ENCODE assay signal across 14 cellular contexts in the genomic region with DNA sequence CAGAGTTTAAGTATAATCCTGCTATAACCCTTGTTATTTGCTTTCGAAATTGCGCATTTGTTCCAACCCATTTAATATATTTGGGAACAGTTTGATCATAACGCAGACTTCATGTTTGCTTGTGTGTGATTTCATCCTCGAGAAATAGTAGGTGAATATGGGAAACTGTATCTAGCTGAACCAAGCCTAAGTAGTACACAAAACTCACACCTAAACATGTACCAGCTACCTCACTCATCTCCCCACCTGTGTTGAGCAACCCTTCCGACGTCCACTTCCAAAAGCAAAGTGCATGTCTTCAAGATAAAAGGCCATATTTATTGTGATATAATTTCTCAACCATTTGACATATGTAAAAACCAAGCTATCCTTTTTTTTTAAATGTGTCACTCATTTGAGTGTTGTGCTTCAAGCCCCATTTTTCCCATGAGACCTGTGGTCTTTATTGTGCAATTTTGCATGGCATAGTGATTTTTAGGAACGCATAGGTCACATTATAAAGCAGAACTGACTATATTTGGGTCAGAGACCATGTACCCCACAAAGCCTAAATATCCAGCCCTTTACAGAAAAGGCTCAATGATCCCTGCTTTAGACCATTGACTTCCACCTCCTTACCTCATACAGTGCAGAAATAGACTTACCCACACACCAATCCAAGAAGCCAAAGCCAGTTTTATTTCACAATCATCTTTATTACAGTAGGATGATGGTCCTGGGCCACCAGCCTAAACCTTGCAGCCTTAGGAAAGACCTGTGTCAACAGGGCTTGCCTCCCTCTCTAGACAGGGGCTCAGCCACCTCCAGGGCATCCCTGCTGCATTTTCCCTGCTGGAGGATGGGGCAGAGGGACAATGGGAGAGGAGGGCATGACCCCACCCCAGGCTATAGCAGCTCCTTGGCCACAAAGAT. TPM values are rescaled to one million over a fixed set of nuclear protein-coding genes. Genes with fewer than 3 reads are reported as not detected.
DNase-seq lines count a peak whose midpoint lies in the region; ATAC-seq, FAIRE-seq and TF ChIP-seq lines count a peak whose summit lies in the region.
"Had no signal": no experiment of that assay in that cellular context is flagged by ENCODE, and none has a peak within 500 bp of the region (broad histone marks: within the 10 kb centered on the region; RNA-seq: fewer than 3 reads in every experiment).

No MANE protein-coding gene starts in this region.

- no peak overlapping the region for H3K4me3 Mint-ChIP-seq in type B pancreatic cell

- no peak for ATAC-seq in HepG2
- ATAC-seq in right lobe of liver: no peak
- ATAC-seq in RWPE2 (ENCODE audit: low read depth): no peak
- no peak for ATAC-seq in SK-N-SH treated with all-trans-retinoic acid at 6 μM for 48 hours

- no peaks in the 10 kb centered on the region for H3K27me3 Mint-ChIP-seq in type B pancreatic cell

- DNase-seq in HepG2 (ENCODE audit: low spot score) (no peak), right lobe of liver (no peak), RWPE2 (ENCODE audit: low spot score) (no peak), erythroblast (lab: John Stamatoyannopoulos, UW) (no peak), type B pancreatic cell (ENCODE audit: extremely low spot score, unreplicated experiment) (no peak), sigmoid colon (no peak), hepatocyte (ENCODE audit: low spot score) (no peak)
- DNase-seq: activated CD4-positive, CD25-positive, alpha-beta regulatory T cell; amygdala; NCI-H1436 treated with DMSO at 0.1 percent for 48 hours; stimulated activated CD4-positive, alpha-beta T cell treated with anti-CD3 and anti-CD28 coated beads, Interleukin-12 subunit alpha, Interleukin-12 subunit beta, amount 100 ng/mL, for 4 hours; stimulated activated CD8-positive, alpha-beta memory T cell treated with anti-CD3 and anti-CD28 coated beads, Interleukin-4, amount 100 ng/mL, for 48 hours had no signal

- H3K9me3 Mint-ChIP-seq in type B pancreatic cell: no peaks in the 10 kb centered on the region

- no peaks in the 10 kb centered on the region for H3K79me2 ChIP-seq in HepG2 (ENCODE audit: insufficient read depth, low read length)
- peaks cover 18% of the 10 kb centered on the region for H3K79me2 ChIP-seq in hepatocyte

- peaks cover 22% of the 10 kb centered on the region for H3K36me3 Mint-ChIP-seq in type B pancreatic cell

- H4K20me1 ChIP-seq in HepG2 (ENCODE audit: insufficient read depth, low read length): peaks cover 7% of the 10 kb centered on the region; the same call in 1 of the 2 replicates
- peaks cover 5% of the 10 kb centered on the region for H4K20me1 ChIP-seq in hepatocyte (ENCODE audit: insufficient read depth, poor library complexity, severe bottlenecking)

- in situ Hi-C loops in HepG2 (cut with HindIII; ENCODE audit: extremely low pct_ligation_motif_present, low pct_unique_long_range_greater_than_20kb): loop anchor here (5.0 kb wide), 1 partner anchor 108 kb away; no protein-coding TSS in a partner anchor

- peak overlapping the region; percentile 64 for H3K27ac Mint-ChIP-seq in type B pancreatic cell

- TSS peak; percentile 21 for BruUV-seq in HepG2 (replicated peaks; lab: Mats Ljungman, UMichigan)

- TF ChIP-seq EP300 in HepG2 (IDR thresholded peaks at IDR 0.05; ENCODE audit: low read depth in 2 of 2, low read length in 2 of 2) (no peak), HepG2 (CRISPR knock-in tag; IDR thresholded peaks at IDR 0.05; ENCODE audit: borderline replicate concordance) (no peak), sigmoid colon (IDR thresholded peaks at IDR 0.05) (no peak)

- peaks cover 18% of the 10 kb centered on the region for H3K4me1 Mint-ChIP-seq in type B pancreatic cell (ENCODE audit: unreplicated experiment)

- TF ChIP-seq CTCF in HepG2 (CRISPR knock-in tag; IDR thresholded peaks at IDR 0.05) (no peak), right lobe of liver (IDR thresholded peaks at IDR 0.05) (no peak), RWPE2 (IDR thresholded peaks at IDR 0.05; ENCODE audit: poor library complexity, severe bottlenecking) (no peak), type B pancreatic cell (conservative IDR thresholded peaks at IDR 0.05) (no peak), sigmoid colon (IDR thresholded peaks at IDR 0.05) (no peak), hepatocyte (IDR thresholded peaks at IDR 0.05; ENCODE audit: poor library complexity) (no peak)

- POLR2A ChIA-PET in HepG2 (lab: Yijun Ruan, JAX): interaction anchor here (1.1 to 7.4 kb wide), 2 partner anchors 13 to 109 kb away, joined by 3 to 45 read pairs; partner anchors contain the start of genes BYSL and MED20

- 96% methylated on average over 7 of the region's 7 CpGs for WGBS in HepG2 (ENCODE audit: low lambda C conversion rate)
- 61% methylated on average over 7 of the region's 7 CpGs for WGBS in right lobe of liver (ENCODE audit: insufficient coverage, low coverage, low lambda C conversion rate, missing lambda C conversion rate)
- 80% methylated on average over 7 of the region's 7 CpGs for WGBS in sigmoid colon, 2 donors
- 93% methylated on average over 7 of the region's 7 CpGs for WGBS in hepatocyte (ENCODE audit: low lambda C conversion rate, missing lambda C conversion rate)

- no peak overlapping the region for H3K27ac ChIP-seq in HepG2 (ENCODE audit: extremely low read length, insufficient read depth, low read length)
- no peak overlapping the region for H3K27ac ChIP-seq in right lobe of liver
- H3K27ac ChIP-seq in RWPE2 (ENCODE audit: poor library complexity, severe bottlenecking): peak overlapping the region; percentile 7
- H3K27ac ChIP-seq in sigmoid colon: no peak overlapping the region
- no peak overlapping the region for H3K27ac ChIP-seq in hepatocyte

- H3K4me1 ChIP-seq in HepG2 (ENCODE audit: insufficient read depth, low read length) (peaks cover 17% of the 10 kb centered on the region), right lobe of liver (peaks cover 0 to 4% (median 0%) of the 10 kb centered on the region in 4 donors), RWPE2 (ENCODE audit: insufficient read depth, poor library complexity, severe bottlenecking) (peaks cover 3% of the 10 kb centered on the region), sigmoid colon (peaks cover 0 to 38% (median 31%) of the 10 kb centered on the region in 4 donors), hepatocyte (ENCODE audit: insufficient read depth) (peaks cover 16% of the 10 kb centered on the region)

- TF ChIP-seq POLR2A in HepG2 (IDR thresholded peaks at IDR 0.05; ENCODE audit: insufficient read depth in 1 of 2, low read depth in 2 of 2, low read length in 2 of 2) (no peak; a peak in 1 of 4 replicates), right lobe of liver (IDR thresholded peaks at IDR 0.05) (no peak), erythroblast (IDR thresholded peaks at IDR 0.05; ENCODE audit: low read length) (peak; percentile 49), sigmoid colon (IDR thresholded peaks at IDR 0.05) (no peak)

- H2AFZ ChIP-seq in HepG2 (ENCODE audit: low read length) (no peak overlapping the region), hepatocyte (no peak overlapping the region)

- H3K9me3 ChIP-seq in HepG2 (ENCODE audit: low read length) (no peaks in the 10 kb centered on the region), right lobe of liver (no peaks in the 10 kb centered on the region), RWPE2 (ENCODE audit: severe bottlenecking) (no peaks in the 10 kb centered on the region), sigmoid colon (no peaks in the 10 kb centered on the region), hepatocyte (ENCODE audit: low read depth) (no peaks in the 10 kb centered on the region)

- H3K4me3 ChIP-seq in HepG2 (replicated peaks in 1 of 3; ENCODE audit: insufficient read depth in 1 of 3, low read depth in 2 of 3, low read length in 3 of 3) (no peak overlapping the region), right lobe of liver (no peak overlapping the region), RWPE2 (ENCODE audit: severe bottlenecking) (no peak overlapping the region), sigmoid colon (no peak overlapping the region), hepatocyte (no peak overlapping the region)

- TF ChIP-seq RAD21 in HepG2 (CRISPR knock-in tag; IDR thresholded peaks at IDR 0.05): no peak

- intact Hi-C loops in HepG2 (cut with micrococcal nuclease; ENCODE audit: unreplicated experiment): loop anchor here (5.0 kb wide), 1 partner anchor 152 kb away; the partner anchor contains the start of gene PRICKLE4
- intact Hi-C loops in right lobe of liver (cut with DNase I): loop anchor here in 1 of 2 donors (10.0 kb wide), 1 partner anchor 110 kb away; no protein-coding TSS in a partner anchor
- intact Hi-C loops in sigmoid colon (cut with DNase I): no loop called here

- H3K36me3 ChIP-seq in HepG2 (replicated peaks in 1 of 2; ENCODE audit: control insufficient read depth in 1 of 2, insufficient read depth in 2 of 2, low read length in 2 of 2) (peaks cover 38 to 52% of the 10 kb centered on the region in 2 experiments), right lobe of liver (peaks cover 0 to 64% (median 28%) of the 10 kb centered on the region in 4 donors), RWPE2 (ENCODE audit: low read depth) (peaks cover 78% of the 10 kb centered on the region), sigmoid colon (peaks cover 34 to 66% (median 48%) of the 10 kb centered on the region in 4 donors), hepatocyte (replicated peaks; ENCODE audit: insufficient read depth, low read depth) (no peaks in the 10 kb centered on the region)

- H3K4me2 ChIP-seq in HepG2 (ENCODE audit: low read depth, low read length) (no peak overlapping the region), hepatocyte (no peak overlapping the region)

- H3K27me3 ChIP-seq in HepG2 (ENCODE audit: control insufficient read depth in 1 of 2, insufficient read depth in 2 of 2, low read length in 2 of 2) (no peaks in the 10 kb centered on the region), right lobe of liver (no peaks in the 10 kb centered on the region), RWPE2 (ENCODE audit: insufficient read depth, poor library complexity, severe bottlenecking) (no peaks in the 10 kb centered on the region), sigmoid colon (no peaks in the 10 kb centered on the region), hepatocyte (no peaks in the 10 kb centered on the region)

- no peaks in the 10 kb centered on the region for H3K9me2 ChIP-seq in hepatocyte (replicated peaks; ENCODE audit: insufficient read depth)

- CTCF ChIA-PET in HepG2 (lab: Yijun Ruan, JAX; ENCODE audit: low intra/inter-chr PET ratio, low total read pairs): no interaction called here

- H3K9ac ChIP-seq in HepG2 (ENCODE audit: insufficient read depth, low read depth, low read length): no peak overlapping the region

- no peak for FAIRE-seq in HepG2 (lab: Jason Lieb, UNC)
- FAIRE-seq: endometrium had no signal

RNA-seq across cellular contexts. Expression of gene CCND3, which starts 7.1 kb away (rescaled TPM):
- total RNA-seq in HepG2 (2016; rRNA removed; fragmentation: Illumina TruSeq; extraction: Trizol): 6.9 and 7.2 TPM in 2 replicates
- total RNA-seq in HepG2 (2016; cell fraction: cytosol; rRNA removed; fragmentation: Illumina TruSeq; extraction: Trizol; ENCODE audit: low read depth): 5.4 and 6.8 TPM in 2 replicates
- 5.6 and 7.6 TPM in 2 replicates for total RNA-seq in HepG2 (2016; cell fraction: insoluble cytoplasmic fraction; rRNA removed; fragmentation: Illumina TruSeq; extraction: Trizol)
- 10.7 and 11.7 TPM in 2 replicates for total RNA-seq in HepG2 (2016; cell fraction: membrane; rRNA removed; fragmentation: Illumina TruSeq; extraction: Trizol)
- 5.0 and 7.6 TPM in 2 replicates for total RNA-seq in HepG2 (2016; cell fraction: nucleus; rRNA removed; fragmentation: Illumina TruSeq; extraction: Trizol)
- polyA plus RNA-seq in HepG2 (2011; rRNA removed): 4.3 and 4.4 TPM in 2 replicates
- polyA plus RNA-seq in HepG2 (2011; cell fraction: cytosol; rRNA removed): 5.0 and 6.3 TPM in 2 replicates
- polyA plus RNA-seq in HepG2 (2011; cell fraction: nucleus; rRNA removed): 6.2 and 6.3 TPM in 2 replicates
- polyA plus RNA-seq in HepG2 (2012): 2.0 and 3.5 TPM in 2 replicates
- 7.8 and 8.6 TPM in 2 replicates for polyA plus RNA-seq in HepG2 (2016; cell fraction: cytosol; fragmentation: Illumina TruSeq; extraction: Trizol; ENCODE audit: low read depth)
- polyA plus RNA-seq in HepG2 (2016; cell fraction: insoluble cytoplasmic fraction; fragmentation: Illumina TruSeq; extraction: Trizol; ENCODE audit: low read depth): 7.6 and 10.9 TPM in 2 replicates
- 12.5 and 13.8 TPM in 2 replicates for polyA plus RNA-seq in HepG2 (2016; cell fraction: membrane; fragmentation: Illumina TruSeq; extraction: Trizol; ENCODE audit: low read depth)
- polyA plus RNA-seq in HepG2 (2016; cell fraction: nucleus; fragmentation: Illumina TruSeq; extraction: Trizol; ENCODE audit: insufficient read depth, low read depth): 8.1 and 9.8 TPM in 2 replicates
- polyA minus RNA-seq in HepG2 (2011; rRNA and poly(A)+ RNA removed; ENCODE audit: low replicate concordance): 8.0 and 57.0 TPM in 2 replicates
- 4.1 and 4.9 TPM in 2 replicates for polyA minus RNA-seq in HepG2 (2011; cell fraction: cytosol; rRNA and poly(A)+ RNA removed)
- 5.1 and 6.7 TPM in 2 replicates for polyA minus RNA-seq in HepG2 (2011; cell fraction: nucleus; rRNA and poly(A)+ RNA removed)
- total RNA-seq in right lobe of liver: 10 to 100 TPM; 11.3 to 51.9 (median 14.2) TPM
- 60.4 and 172 TPM in 2 replicates for total RNA-seq in type B pancreatic cell (ENCODE audit: low replicate concordance)
- 100 to 1,000 TPM in 3 of 4 donors, 10 to 100 TPM in 1; 75.1 to 125 (median 110) TPM for total RNA-seq in sigmoid colon
- 100 to 1,000 TPM in 1 of 3 donors, 10 to 100 TPM in 2; 43.2 to 144 (median 46.7) TPM for polyA plus RNA-seq in sigmoid colon
- 79.3 and 96.8 TPM in 2 replicates for total RNA-seq in hepatocyte
- 134 and 141 TPM in 2 replicates for polyA plus RNA-seq in hepatocyte

RNA-seq across cellular contexts. Expression of gene BYSL, which starts 13.2 kb away (rescaled TPM):
- total RNA-seq in HepG2 (2016; rRNA removed; fragmentation: Illumina TruSeq; extraction: Trizol): 27.9 and 37.3 TPM in 2 replicates
- 9.2 and 10.9 TPM in 2 replicates for total RNA-seq in HepG2 (2016; cell fraction: cytosol; rRNA removed; fragmentation: Illumina TruSeq; extraction: Trizol; ENCODE audit: low read depth)
- 31.5 and 38.1 TPM in 2 replicates for total RNA-seq in HepG2 (2016; cell fraction: insoluble cytoplasmic fraction; rRNA removed; fragmentation: Illumina TruSeq; extraction: Trizol)
- total RNA-seq in HepG2 (2016; cell fraction: membrane; rRNA removed; fragmentation: Illumina TruSeq; extraction: Trizol): 20.7 and 21.2 TPM in 2 replicates
- total RNA-seq in HepG2 (2016; cell fraction: nucleus; rRNA removed; fragmentation: Illumina TruSeq; extraction: Trizol): 28.5 and 31.3 TPM in 2 replicates
- polyA plus RNA-seq in HepG2 (2011; rRNA removed): 28.6 and 37.8 TPM in 2 replicates
- polyA plus RNA-seq in HepG2 (2011; cell fraction: cytosol; rRNA removed): 24.4 and 28.7 TPM in 2 replicates
- polyA plus RNA-seq in HepG2 (2011; cell fraction: nucleus; rRNA removed): 39.5 and 39.6 TPM in 2 replicates
- 24.1 and 34.6 TPM in 2 replicates for polyA plus RNA-seq in HepG2 (2012)
- 9.5 and 10.5 TPM in 2 replicates for polyA plus RNA-seq in HepG2 (2016; cell fraction: cytosol; fragmentation: Illumina TruSeq; extraction: Trizol; ENCODE audit: low read depth)
- polyA plus RNA-seq in HepG2 (2016; cell fraction: insoluble cytoplasmic fraction; fragmentation: Illumina TruSeq; extraction: Trizol; ENCODE audit: low read depth): 43.8 and 51.7 TPM in 2 replicates
- 12.7 and 15.1 TPM in 2 replicates for polyA plus RNA-seq in HepG2 (2016; cell fraction: membrane; fragmentation: Illumina TruSeq; extraction: Trizol; ENCODE audit: low read depth)
- 49.1 and 56.8 TPM in 2 replicates for polyA plus RNA-seq in HepG2 (2016; cell fraction: nucleus; fragmentation: Illumina TruSeq; extraction: Trizol; ENCODE audit: insufficient read depth, low read depth)
- polyA minus RNA-seq in HepG2 (2011; rRNA and poly(A)+ RNA removed; ENCODE audit: low replicate concordance): 40.9 and 54.5 TPM in 2 replicates
- 22.2 and 22.5 TPM in 2 replicates for polyA minus RNA-seq in HepG2 (2011; cell fraction: cytosol; rRNA and poly(A)+ RNA removed)
- polyA minus RNA-seq in HepG2 (2011; cell fraction: nucleus; rRNA and poly(A)+ RNA removed): 41.7 and 47.5 TPM in 2 replicates
- 10 to 100 TPM in 1 of 6 experiments, 1 to 10 TPM in 5; 3.7 to 10.8 (median 8.4) TPM for total RNA-seq in right lobe of liver
- 32.3 and 36.5 TPM in 2 replicates for total RNA-seq in type B pancreatic cell (ENCODE audit: low replicate concordance)
- 1 to 10 TPM; 2.9 to 5.4 (median 4.6) TPM for total RNA-seq in sigmoid colon
- 10 to 100 TPM in 1 of 3 donors, 1 to 10 TPM in 2; 4.2 to 14.0 (median 9.6) TPM for polyA plus RNA-seq in sigmoid colon
- 13.9 and 20.7 TPM in 2 replicates for total RNA-seq in hepatocyte
- 16.6 and 28.5 TPM in 2 replicates for polyA plus RNA-seq in hepatocyte

RNA-seq across cellular contexts. Expression of gene MED20, which starts 13.6 kb away (rescaled TPM):
- total RNA-seq in HepG2 (2016; rRNA removed; fragmentation: Illumina TruSeq; extraction: Trizol) (41.1 and 56.3 TPM in 2 replicates), right lobe of liver (10 to 100 TPM in 1 of 6 experiments, 1 to 10 TPM in 5; 7.2 to 10.8 (median 7.7) TPM), type B pancreatic cell (ENCODE audit: low replicate concordance) (31.8 and 35.7 TPM in 2 replicates), sigmoid colon (10 to 100 TPM in 3 of 4 donors, 1 to 10 TPM in 1; 9.9 to 15.5 (median 13.7) TPM), hepatocyte (18.1 and 19.2 TPM in 2 replicates)
- total RNA-seq in HepG2 (2016; cell fraction: cytosol; rRNA removed; fragmentation: Illumina TruSeq; extraction: Trizol; ENCODE audit: low read depth): 4.6 and 5.0 TPM in 2 replicates
- 40.0 and 57.6 TPM in 2 replicates for total RNA-seq in HepG2 (2016; cell fraction: insoluble cytoplasmic fraction; rRNA removed; fragmentation: Illumina TruSeq; extraction: Trizol)
- 15.9 and 18.0 TPM in 2 replicates for total RNA-seq in HepG2 (2016; cell fraction: membrane; rRNA removed; fragmentation: Illumina TruSeq; extraction: Trizol)
- 25.0 and 28.8 TPM in 2 replicates for total RNA-seq in HepG2 (2016; cell fraction: nucleus; rRNA removed; fragmentation: Illumina TruSeq; extraction: Trizol)
- polyA plus RNA-seq in HepG2 (2011; rRNA removed) (22.7 and 28.1 TPM in 2 replicates), sigmoid colon (10 to 100 TPM in 1 of 3 donors, 1 to 10 TPM in 2; 7.8 to 14.6 (median 9.4) TPM), hepatocyte (18.1 and 19.8 TPM in 2 replicates)
- polyA plus RNA-seq in HepG2 (2011; cell fraction: cytosol; rRNA removed): 27.1 and 29.0 TPM in 2 replicates
- 20.9 and 21.3 TPM in 2 replicates for polyA plus RNA-seq in HepG2 (2011; cell fraction: nucleus; rRNA removed)
- 13.4 and 17.5 TPM in 2 replicates for polyA plus RNA-seq in HepG2 (2012)
- polyA plus RNA-seq in HepG2 (2016; cell fraction: cytosol; fragmentation: Illumina TruSeq; extraction: Trizol; ENCODE audit: low read depth): 3.6 and 3.7 TPM in 2 replicates
- polyA plus RNA-seq in HepG2 (2016; cell fraction: insoluble cytoplasmic fraction; fragmentation: Illumina TruSeq; extraction: Trizol; ENCODE audit: low read depth): 45.2 and 47.9 TPM in 2 replicates
- polyA plus RNA-seq in HepG2 (2016; cell fraction: membrane; fragmentation: Illumina TruSeq; extraction: Trizol; ENCODE audit: low read depth): 9.1 and 10.1 TPM in 2 replicates
- 19.8 and 24.4 TPM in 2 replicates for polyA plus RNA-seq in HepG2 (2016; cell fraction: nucleus; fragmentation: Illumina TruSeq; extraction: Trizol; ENCODE audit: insufficient read depth, low read depth)
- 39.2 and 43.4 TPM in 2 replicates for polyA minus RNA-seq in HepG2 (2011; rRNA and poly(A)+ RNA removed; ENCODE audit: low replicate concordance)
- polyA minus RNA-seq in HepG2 (2011; cell fraction: cytosol; rRNA and poly(A)+ RNA removed): 10.3 and 12.8 TPM in 2 replicates
- polyA minus RNA-seq in HepG2 (2011; cell fraction: nucleus; rRNA and poly(A)+ RNA removed): 31.7 and 34.4 TPM in 2 replicates

RNA-seq across cellular contexts. Expression of gene USP49, which starts 39.4 kb away (rescaled TPM):
- total RNA-seq in HepG2 (2016; rRNA removed; fragmentation: Illumina TruSeq; extraction: Trizol) (2.9 TPM in 2 replicates), right lobe of liver (1 to 10 TPM in 5 of 6 experiments, under 1 TPM in 1; 0.87 to 2.0 (median 1.3) TPM), type B pancreatic cell (ENCODE audit: low replicate concordance) (2.9 and 13.2 TPM in 2 replicates), sigmoid colon (1 to 10 TPM; 2.1 to 10.0 (median 3.1) TPM), hepatocyte (2.2 and 2.4 TPM in 2 replicates)
- total RNA-seq in HepG2 (2016; cell fraction: cytosol; rRNA removed; fragmentation: Illumina TruSeq; extraction: Trizol; ENCODE audit: low read depth): 0.62 and 0.81 TPM in 2 replicates
- 2.4 and 2.9 TPM in 2 replicates for total RNA-seq in HepG2 (2016; cell fraction: insoluble cytoplasmic fraction; rRNA removed; fragmentation: Illumina TruSeq; extraction: Trizol)
- 1.5 and 1.6 TPM in 2 replicates for total RNA-seq in HepG2 (2016; cell fraction: membrane; rRNA removed; fragmentation: Illumina TruSeq; extraction: Trizol)
- 5.9 and 7.0 TPM in 2 replicates for total RNA-seq in HepG2 (2016; cell fraction: nucleus; rRNA removed; fragmentation: Illumina TruSeq; extraction: Trizol)
- polyA plus RNA-seq in HepG2 (2011; rRNA removed) (4.3 and 4.7 TPM in 2 replicates), sigmoid colon (1 to 10 TPM in 1 of 3 donors, under 1 TPM in 2; 0.23 to 1.9 (median 0.60) TPM), hepatocyte (1.0 and 3.0 TPM in 2 replicates)
- 1.2 and 1.3 TPM in 2 replicates for polyA plus RNA-seq in HepG2 (2011; cell fraction: cytosol; rRNA removed)
- 13.3 and 14.7 TPM in 2 replicates for polyA plus RNA-seq in HepG2 (2011; cell fraction: nucleus; rRNA removed)
- 3.6 and 4.0 TPM in 2 replicates for polyA plus RNA-seq in HepG2 (2012)
- 0.28 TPM in 2 replicates for polyA plus RNA-seq in HepG2 (2016; cell fraction: cytosol; fragmentation: Illumina TruSeq; extraction: Trizol; ENCODE audit: low read depth)
- polyA plus RNA-seq in HepG2 (2016; cell fraction: insoluble cytoplasmic fraction; fragmentation: Illumina TruSeq; extraction: Trizol; ENCODE audit: low read depth): 2.6 and 3.2 TPM in 2 replicates
- polyA plus RNA-seq in HepG2 (2016; cell fraction: membrane; fragmentation: Illumina TruSeq; extraction: Trizol; ENCODE audit: low read depth): 0.70 and 0.84 TPM in 2 replicates
- 12.2 and 14.5 TPM in 2 replicates for polyA plus RNA-seq in HepG2 (2016; cell fraction: nucleus; fragmentation: Illumina TruSeq; extraction: Trizol; ENCODE audit: insufficient read depth, low read depth)
- 4.3 and 6.4 TPM in 2 replicates for polyA minus RNA-seq in HepG2 (2011; rRNA and poly(A)+ RNA removed; ENCODE audit: low replicate concordance)
- 0.97 and 1.2 TPM in 2 replicates for polyA minus RNA-seq in HepG2 (2011; cell fraction: cytosol; rRNA and poly(A)+ RNA removed)
- 9.7 and 10.9 TPM in 2 replicates for polyA minus RNA-seq in HepG2 (2011; cell fraction: nucleus; rRNA and poly(A)+ RNA removed)
